ENCODE assay signal across 9 cellular contexts in genomic region chr12:400828-401227, GRCh38. TPM values are rescaled to one million over a fixed set of nuclear protein-coding genes. Genes with fewer than 3 reads are reported as not detected.
DNase-seq lines count a peak whose midpoint lies in the region; ATAC-seq and TF ChIP-seq lines count a peak whose summit lies in the region.
"Had no signal": no experiment of that assay in that cellular context is flagged by ENCODE, and none has a peak within 500 bp of the region (broad histone marks: within the 10 kb centered on the region; RNA-seq: fewer than 3 reads in every experiment).

No MANE protein-coding gene starts in this region.

- no peaks in the 10 kb centered on the region for H3K36me3 ChIP-seq in effector memory CD4-positive, alpha-beta T cell (ENCODE audit: control insufficient read depth, insufficient read depth, low read length)
- no peaks in the 10 kb centered on the region for H3K36me3 ChIP-seq in neural cell (ENCODE audit: insufficient read depth, low read length)

- no peaks in the 10 kb centered on the region for H3K27me3 ChIP-seq in effector memory CD4-positive, alpha-beta T cell (replicated peaks; ENCODE audit: control insufficient read depth, insufficient read depth, low read length, poor library complexity, severe bottlenecking)
- H3K27me3 ChIP-seq in neural cell (ENCODE audit: insufficient read depth, low read depth, low read length): no peaks in the 10 kb centered on the region

- H3K27ac ChIP-seq in effector memory CD4-positive, alpha-beta T cell (ENCODE audit: insufficient read depth, low read length, poor library complexity, severe bottlenecking): no peak overlapping the region
- no peak overlapping the region for H3K27ac ChIP-seq in neural cell (ENCODE audit: low read length)

- TF ChIP-seq RAD21 in neural cell (conservative IDR thresholded peaks at IDR 0.05): no peak

- H3K4me1 ChIP-seq in effector memory CD4-positive, alpha-beta T cell (ENCODE audit: control insufficient read depth, insufficient read depth, low read length, poor library complexity, severe bottlenecking): peaks cover 3% of the 10 kb centered on the region

- DNase-seq in AG09309 (ENCODE audit: low read depth) (no peak), NCI-H510A treated with DMSO at 0.1 percent for 48 hours (lab: John Stamatoyannopoulos, UW) (no peak)
- no peak for DNase-seq in Jurkat, Clone E6-1 (ENCODE audit: low read depth, low spot score)
- DNase-seq in effector memory CD4-positive, alpha-beta T cell: no peak
- no peak for DNase-seq in activated CD4-positive, alpha-beta T cell treated with anti-CD3 and anti-CD28 coated beads, Interleukin-2, amount 50 U/mL, for 48 hours
- DNase-seq: NCI-H524 had no signal

- H3K4me2 ChIP-seq in neural cell (ENCODE audit: low read length): peak overlapping the region; percentile 57

- H3F3A ChIP-seq in neural cell (ENCODE audit: insufficient read depth, low read length, poor library complexity, severe bottlenecking): no peaks in the 10 kb centered on the region

- H3K79me2 ChIP-seq in neural cell (replicated peaks; ENCODE audit: insufficient read depth, low read length): peaks cover 13% of the 10 kb centered on the region

- H3K9me3 ChIP-seq in effector memory CD4-positive, alpha-beta T cell (ENCODE audit: control insufficient read depth, low read length): no peaks in the 10 kb centered on the region
- no peaks in the 10 kb centered on the region for H3K9me3 ChIP-seq in neural cell (ENCODE audit: low read length)

- H3K9ac ChIP-seq in neural cell (ENCODE audit: low read length): no peak overlapping the region

- peak overlapping the region; percentile 79 for H3K4me3 ChIP-seq in AG09309 (ENCODE audit: control insufficient read depth, low read depth, low read length)
- peak overlapping the region; percentile 72 for H3K4me3 ChIP-seq in Jurkat, Clone E6-1 (ENCODE audit: low read length)
- H3K4me3 ChIP-seq in effector memory CD4-positive, alpha-beta T cell (ENCODE audit: insufficient read depth, low read depth, low read length, poor library complexity, severe bottlenecking): peak overlapping the region; percentile 90
- peak overlapping the region; percentile 75 for H3K4me3 ChIP-seq in neural cell (ENCODE audit: low read length)

- no peaks in the 10 kb centered on the region for H3K9me2 ChIP-seq in neural cell (ENCODE audit: insufficient read depth, low read length)

- no peak overlapping the region for H2AFZ ChIP-seq in neural cell (ENCODE audit: low read depth, low read length)

- no peak for ATAC-seq in GM21367 (IDR thresholded peaks at IDR 0.05; ENCODE audit: unreplicated experiment)
- ATAC-seq in HG02571 (IDR thresholded peaks at IDR 0.05; ENCODE audit: unreplicated experiment): no peak

- TF ChIP-seq EP300 in neural cell (conservative IDR thresholded peaks at IDR 0.05; ENCODE audit: poor library complexity, severe bottlenecking): no peak

- no peak for TF ChIP-seq CTCF in AG09309 (IDR thresholded peaks at IDR 0.05; ENCODE audit: control insufficient read depth, insufficient read depth, low read depth, low read length, missing control alignments)
- no peak for TF ChIP-seq CTCF in neural cell (IDR thresholded peaks at IDR 0.05; ENCODE audit: poor library complexity, severe bottlenecking)

- H4K20me1 ChIP-seq in neural cell (ENCODE audit: insufficient read depth): no peaks in the 10 kb centered on the region

TF ChIP-seq in neural cell, 6 proteins besides CTCF, POLR2A, EP300 and RAD21:
- TF ChIP-seq POLR2AphosphoS5 (IDR thresholded peaks at IDR 0.05) (no peak), TAF1 (IDR thresholded peaks at IDR 0.05; ENCODE audit: low read depth) (no peak), MXI1 (conservative IDR thresholded peaks at IDR 0.05; ENCODE audit: poor library complexity, severe bottlenecking) (no peak), SMC3 (conservative IDR thresholded peaks at IDR 0.05; ENCODE audit: poor library complexity) (no peak), REST (IDR thresholded peaks at IDR 0.05; ENCODE audit: borderline replicate concordance) (no peak), EZH2 (IDR thresholded peaks at IDR 0.05; ENCODE audit: borderline replicate concordance, insufficient read depth, low read length, poor library complexity, severe bottlenecking) (no peak)

RNA-seq across cellular contexts. Expression of gene CCDC77, which starts 0.6 kb away (rescaled TPM):
- polyA plus RNA-seq in Jurkat, Clone E6-1 (2012; ENCODE audit: insufficient read depth, insufficient read length): 35.8 TPM
- polyA plus RNA-seq in neural cell: 30.6 and 42.9 TPM in 2 replicates
- 29.7 and 42.3 TPM in 2 replicates for polyA minus RNA-seq in neural cell

RNA-seq across cellular contexts. Expression of gene KDM5A, which starts 11.7 kb away (rescaled TPM):
- polyA plus RNA-seq in Jurkat, Clone E6-1 (2012; ENCODE audit: insufficient read depth, insufficient read length): 20.5 TPM
- 11.2 and 22.1 TPM in 2 replicates for polyA plus RNA-seq in neural cell
- 121 and 133 TPM in 2 replicates for polyA minus RNA-seq in neural cell

RNA-seq across cellular contexts. Expression of gene B4GALNT3, which starts 58.9 kb away (rescaled TPM):
- polyA plus RNA-seq in Jurkat, Clone E6-1 (2012; ENCODE audit: insufficient read depth, insufficient read length): 7.3 TPM
- 5.1 and 6.7 TPM in 2 replicates for polyA plus RNA-seq in neural cell
- 2.4 TPM in 2 replicates for polyA minus RNA-seq in neural cell
